Comparison of ENCODE assay signal across 36 cellular contexts in the genomic region with DNA sequence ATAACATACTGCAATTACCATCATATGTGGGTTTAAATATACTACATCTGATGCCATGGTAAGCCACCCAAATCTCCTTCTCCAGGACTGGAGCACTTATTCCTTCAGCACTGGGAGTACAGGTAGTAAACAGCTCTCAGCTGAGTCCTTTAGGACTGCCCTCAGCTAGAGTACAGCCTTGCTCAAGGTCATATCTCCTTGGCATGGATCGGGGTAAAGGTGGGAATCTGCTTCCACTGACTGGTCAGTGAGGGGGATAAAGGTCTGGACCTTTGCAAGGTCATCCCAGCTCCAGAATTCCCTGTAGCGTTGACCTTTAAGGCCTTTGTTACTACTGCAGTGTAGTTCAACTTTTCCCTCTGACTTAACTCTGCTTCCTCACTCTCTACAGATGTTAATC.
"Had no signal": no experiment of that assay in that cellular context is flagged by ENCODE, and none has a peak within 500 bp of the region (broad histone marks: within the 10 kb centered on the region; RNA-seq: fewer than 3 reads in every experiment).

No MANE protein-coding gene starts in this region.

- H3K36me3 ChIP-seq: brain microvascular endothelial cell had no signal

- H3K9ac ChIP-seq: KMS-11 had no signal

- H3K27ac Mint-ChIP-seq: activated CD4-positive, alpha-beta memory T cell treated with anti-CD3 and anti-CD28 coated beads for 36 hours; activated naive CD8-positive, alpha-beta T cell treated with anti-CD3 and anti-CD28 coated beads for 36 hours had no signal

- H3K27me3 Mint-ChIP-seq: activated B cell treated with CpG ODN at 0.5 μM for 24 hours; activated CD4-positive, alpha-beta memory T cell treated with anti-CD3 and anti-CD28 coated beads for 36 hours; activated naive CD8-positive, alpha-beta T cell treated with anti-CD3 and anti-CD28 coated beads for 36 hours; T-cell had no signal

- DNase-seq: activated B cell treated with CpG ODN at 0.5 μM for 24 hours; activated CD4-positive, alpha-beta memory T cell treated with anti-CD3 and anti-CD28 coated beads for 36 hours; activated CD4-positive, alpha-beta T cell treated with anti-CD3 and anti-CD28 coated beads for 4 hours; activated CD4-positive, alpha-beta T cell treated with anti-CD3 and anti-CD28 coated beads, Interleukin-2, amount 50 U/mL, for 1 hour; activated CD4-positive, CD25-positive, alpha-beta regulatory T cell treated with anti-CD3 and anti-CD28 coated beads, Interleukin-2, amount 50 U/mL, for 72 hours; activated CD8-positive, alpha-beta memory T cell treated with anti-CD3 and anti-CD28 coated beads, Interleukin-2, amount 50 U/mL, for 4 hours; activated gamma-delta T cell treated with Interleukin-2 at 50 U/mL for 16 hours; activated naive CD4-positive, alpha-beta T cell treated with anti-CD3 and anti-CD28 coated beads, Interleukin-2, amount 50 U/mL, for 16 hours; activated naive CD8-positive, alpha-beta T cell treated with anti-CD3 and anti-CD28 coated beads for 36 hours; activated T-cell treated with anti-CD3 and anti-CD28 coated beads for 4 hours; activated T-cell treated with anti-CD3 and anti-CD28 coated beads, Interleukin-2, amount 50 U/mL, for 4 hours; amniotic stem cell; aorta; brain microvascular endothelial cell; central memory CD4-positive, alpha-beta T cell; MM.1S; MV-4-11; NCI-H1092; NCI-H1436 treated with DMSO at 0.1 percent for 48 hours; NCI-H1694 treated with DMSO at 0.1 percent for 48 hours; NCI-H2029; NCI-H345; NCI-H510A; NCI-H748 treated with DMSO at 0.1 percent for 48 hours; NK-92 treated with Interleukin-12 subunit alpha and Interleukin-12 subunit beta, amount 100 ng/mL, for 24 hours; PC-3; SIG-M5; T-cell; T-helper 2 cell; T-helper 9 cell had no signal

- H3K27ac ChIP-seq: brain microvascular endothelial cell, KMS-11, RWPE1, VCaP had no signal

- ATAC-seq: activated T-cell treated with anti-CD3 and anti-CD28 coated beads, Interleukin-2, amount 50 U/mL, for 4 hours; PC-3; Right ventricle myocardium inferior; SK-N-SH treated with all-trans-retinoic acid at 6 μM for 48 hours; T-cell had no signal

- H3K4me1 Mint-ChIP-seq: activated B cell treated with CpG ODN at 0.5 μM for 24 hours had no signal

- H3K27me3 ChIP-seq: brain microvascular endothelial cell had no signal

- H3K9me3 Mint-ChIP-seq: activated B cell treated with CpG ODN at 0.5 μM for 24 hours; activated T-cell treated with anti-CD3 and anti-CD28 coated beads, Interleukin-2, amount 50 U/mL, for 4 hours had no signal

- H3K4me3 Mint-ChIP-seq: activated B cell treated with CpG ODN at 0.5 μM for 24 hours; activated CD4-positive, alpha-beta memory T cell treated with anti-CD3 and anti-CD28 coated beads for 36 hours; activated naive CD8-positive, alpha-beta T cell treated with anti-CD3 and anti-CD28 coated beads for 36 hours; activated T-cell treated with anti-CD3 and anti-CD28 coated beads, Interleukin-2, amount 50 U/mL, for 4 hours; activated T-helper 1 cell treated with anti-CD3 and anti-CD28 coated beads, Interleukin-12 subunit alpha, Interleukin-12 subunit beta, Interleukin-2, Interleukin-4 antibody, amounts not matched to agents 30 ng/mL and 10 ng/mL and 1 ng/mL, durations not matched to agents 14 hours and 24 hours and 36 hours; T-cell had no signal

- H3K4me2 ChIP-seq: KMS-11 had no signal
